In genomic region chr9:98596486-98596885, GRCh38 we compare ENCODE assay signal across 25 cellular contexts.
"Had no signal": no experiment of that assay in that cellular context is flagged by ENCODE, and none has a peak within 500 bp of the region (broad histone marks: within the 10 kb centered on the region; RNA-seq: fewer than 3 reads in every experiment).

No MANE protein-coding gene starts in this region.

- H3K9ac ChIP-seq: parathyroid adenoma had no signal

- H2AFZ ChIP-seq: parathyroid adenoma had no signal

- H3K27ac ChIP-seq: coronary artery, lower lobe of right lung, parathyroid adenoma, right lobe of liver, testis, tibial artery, upper lobe of left lung had no signal

- H3K36me3 Mint-ChIP-seq: memory B cell; mesothelial cell of epicardium; naive B cell; natural killer cell treated with Interleukin-12 subunit alpha and Interleukin-12 subunit beta and Interleukin-15 and Interleukin-18, amount 100 ng/mL, for 72 hours had no signal

- H3K27me3 ChIP-seq: right lobe of liver, testis, tibial artery, upper lobe of left lung had no signal

- H3K4me1 ChIP-seq: lower lobe of right lung, parathyroid adenoma, right lobe of liver, testis, tibial artery, upper lobe of left lung had no signal

- ATAC-seq: effector memory CD8-positive, alpha-beta T cell; left ventricle myocardium superior; lower lobe of right lung; mucosa of descending colon; natural killer cell treated with Interleukin-12 subunit alpha and Interleukin-12 subunit beta and Interleukin-15 and Interleukin-18, amount 100 ng/mL, for 72 hours; right lobe of liver; stimulated activated naive CD8-positive, alpha-beta T cell treated with anti-CD3 and anti-CD28 coated beads, Interleukin-15, amount 100 ng/mL, for 72 hours had no signal

- H3K27ac Mint-ChIP-seq: effector memory CD8-positive, alpha-beta T cell; memory B cell; mesothelial cell of epicardium; naive B cell; natural killer cell treated with Interleukin-12 subunit alpha and Interleukin-12 subunit beta and Interleukin-15 and Interleukin-18, amount 100 ng/mL, for 72 hours; progenitor cell of endocrine pancreas; stimulated activated naive CD8-positive, alpha-beta T cell treated with anti-CD3 and anti-CD28 coated beads, Interleukin-15, amount 100 ng/mL, for 72 hours had no signal

- H3K36me3 ChIP-seq: lower lobe of right lung, right lobe of liver, tibial artery, upper lobe of left lung had no signal

- H3K9me3 Mint-ChIP-seq: effector memory CD8-positive, alpha-beta T cell; memory B cell; mesothelial cell of epicardium; naive B cell; natural killer cell treated with Interleukin-12 subunit alpha and Interleukin-12 subunit beta and Interleukin-15 and Interleukin-18, amount 100 ng/mL, for 72 hours; neural crest cell; stimulated activated naive CD8-positive, alpha-beta T cell treated with anti-CD3 and anti-CD28 coated beads, Interleukin-15, amount 100 ng/mL, for 72 hours had no signal

- H3K4me1 Mint-ChIP-seq: memory B cell; mesothelial cell of epicardium; naive B cell; neural crest cell; stimulated activated naive CD8-positive, alpha-beta T cell treated with anti-CD3 and anti-CD28 coated beads, Interleukin-15, amount 100 ng/mL, for 72 hours had no signal

- H3K9me3 ChIP-seq: lower lobe of right lung, mucosa of descending colon, right lobe of liver, testis, tibial artery, upper lobe of left lung had no signal

- H3K4me3 Mint-ChIP-seq: effector memory CD8-positive, alpha-beta T cell; memory B cell; mesothelial cell of epicardium; naive B cell; natural killer cell treated with Interleukin-12 subunit alpha and Interleukin-12 subunit beta and Interleukin-15 and Interleukin-18, amount 100 ng/mL, for 72 hours; neural crest cell; stimulated activated naive CD8-positive, alpha-beta T cell treated with anti-CD3 and anti-CD28 coated beads, Interleukin-15, amount 100 ng/mL, for 72 hours had no signal

- DNase-seq: dermis blood vessel endothelial cell; effector memory CD8-positive, alpha-beta T cell; head of caudate nucleus; left ventricle myocardium superior; lower lobe of right lung; mucosa of descending colon; naive B cell; right lobe of liver; small intestine; stimulated activated CD4-positive, alpha-beta T cell treated with anti-CD3 and anti-CD28 coated beads, Interleukin-12 subunit alpha, Interleukin-12 subunit beta, amount 100 ng/mL, for 4 hours; stimulated activated CD4-positive, alpha-beta T cell treated with anti-CD3 and anti-CD28 coated beads, Interleukin-1b, Interleukin-23, amount 100 ng/mL, for 48 hours; stimulated activated CD4-positive, alpha-beta T cell treated with anti-CD3 and anti-CD28 coated beads, Interleukin-4, amount 100 ng/mL, for 1 hour; stimulated activated CD8-positive, alpha-beta memory T cell treated with anti-CD3 and anti-CD28 coated beads, Interleukin-4, amount 100 ng/mL, for 48 hours; stimulated activated naive CD4-positive, alpha-beta T cell; stimulated activated naive CD8-positive, alpha-beta T cell treated with anti-CD3 and anti-CD28 coated beads, Interleukin-15, amount 100 ng/mL, for 72 hours; testis; tibial artery; upper lobe of left lung had no signal

- H3K4me3 ChIP-seq: coronary artery, lower lobe of right lung, mucosa of descending colon, right lobe of liver, testis, tibial artery, upper lobe of left lung had no signal
